14 cellular contexts compared by ENCODE assay signal in the genomic region with DNA sequence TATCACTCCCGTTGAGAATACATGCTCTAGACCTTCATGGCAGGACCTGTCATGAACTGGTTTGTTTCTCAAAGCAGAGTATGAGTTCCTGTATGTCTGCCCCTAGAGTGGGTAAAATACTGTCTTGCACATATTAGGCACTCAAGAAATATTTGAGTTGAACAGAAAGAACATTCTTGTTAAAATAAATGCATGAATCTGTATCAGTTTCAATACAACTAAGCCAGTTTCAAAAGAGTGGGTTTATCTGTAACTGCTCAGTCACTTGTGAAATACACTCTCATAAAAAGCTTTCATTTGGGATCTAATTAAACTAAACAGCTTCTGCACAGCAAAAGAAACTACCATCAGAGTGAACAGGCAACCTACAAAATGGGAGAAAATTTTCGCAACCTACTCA.
A peak's percentile ranks its signal among the peaks of the same experiment; 100 is the strongest.
DNase-seq lines count a peak whose midpoint lies in the region; ATAC-seq and TF ChIP-seq lines count a peak whose summit lies in the region.
"Had no signal": no experiment of that assay in that cellular context is flagged by ENCODE, and none has a peak within 500 bp of the region (broad histone marks: within the 10 kb centered on the region; RNA-seq: fewer than 3 reads in every experiment).

No MANE protein-coding gene starts in this region.

- WGBS in spleen, 5 donors, result 56 to 82% (median 68%) methylated on average over 1 to 2 of the region's 2 CpGs

- ATAC-seq in GM18873 (IDR thresholded peaks at IDR 0.05; ENCODE audit: low FRiP score, unreplicated experiment) (peak; percentile 81), GM21447 (IDR thresholded peaks at IDR 0.05; ENCODE audit: unreplicated experiment) (peak; percentile 75), HG03039 (IDR thresholded peaks at IDR 0.05; ENCODE audit: unreplicated experiment) (peak; percentile 89)
- ATAC-seq: body of pancreas had no signal

- no peak for TF ChIP-seq CTCF in OCI-LY3 (IDR thresholded peaks at IDR 0.05; ENCODE audit: low read depth, low read length)
- no peak for TF ChIP-seq CTCF in brain microvascular endothelial cell (IDR thresholded peaks at IDR 0.05; ENCODE audit: low read depth, low read length, missing control alignments)
- TF ChIP-seq CTCF in spleen (IDR thresholded peaks at IDR 0.05 in 8 of 11, conservative IDR thresholded peaks at IDR 0.05 in 3 of 11), result no peak

- H3K79me2 ChIP-seq in OCI-LY3 (ENCODE audit: low read length), result no peaks in the 10 kb centered on the region

- H4K20me1 ChIP-seq in OCI-LY3 (ENCODE audit: insufficient read depth, low read length), result no peaks in the 10 kb centered on the region

- H3K4me1 ChIP-seq in OCI-LY3 (ENCODE audit: low read length) (peaks cover 20% of the 10 kb centered on the region), spleen (no peaks in the 10 kb centered on the region)
- H3K4me1 ChIP-seq: body of pancreas, right atrium auricular region, upper lobe of left lung had no signal

- H2AFZ ChIP-seq in OCI-LY3 (ENCODE audit: low read depth, low read length), result no peak overlapping the region

- 0 out of 2 replicates have a peak overlapping the region, but pooled peaks have one; percentile 9 for H3K4me3 ChIP-seq in OCI-LY3 (ENCODE audit: low read length)
- no peak overlapping the region for H3K4me3 ChIP-seq in brain microvascular endothelial cell (ENCODE audit: low read depth, low read length)
- no peak overlapping the region for H3K4me3 ChIP-seq in spleen
- H3K4me3 ChIP-seq: body of pancreas, right atrium auricular region, upper lobe of left lung had no signal

- no peak overlapping the region for H3K9ac ChIP-seq in OCI-LY3 (ENCODE audit: low read length)

- H3K9me3 ChIP-seq in OCI-LY3 (ENCODE audit: insufficient read depth, low read length) (no peaks in the 10 kb centered on the region), spleen (no peaks in the 10 kb centered on the region)
- H3K9me3 ChIP-seq: body of pancreas, right atrium auricular region, upper lobe of left lung had no signal

- H3K27ac ChIP-seq in OCI-LY3 (ENCODE audit: low read length) (peak overlapping the region; percentile 50), brain microvascular endothelial cell (no peak overlapping the region), spleen (no peak overlapping the region)
- H3K27ac ChIP-seq: body of pancreas, right atrium auricular region, upper lobe of left lung had no signal

- in situ Hi-C loops in brain microvascular endothelial cell (cut with HindIII; ENCODE audit: low pct_ligation_motif_present, low sequenced_read_pairs), result no loop called here

- TF ChIP-seq POLR2A in spleen (IDR thresholded peaks at IDR 0.05), result no peak

- peak overlapping the region; percentile 61 for H3K4me2 ChIP-seq in OCI-LY3 (ENCODE audit: low read length)

- no peaks in the 10 kb centered on the region for H3K36me3 ChIP-seq in OCI-LY3 (replicated peaks; ENCODE audit: low read depth, low read length)
- H3K36me3 ChIP-seq in brain microvascular endothelial cell (replicated peaks), result no peaks in the 10 kb centered on the region
- no peaks in the 10 kb centered on the region for H3K36me3 ChIP-seq in spleen
- H3K36me3 ChIP-seq: right atrium auricular region, upper lobe of left lung had no signal

- H3K27me3 ChIP-seq in OCI-LY3 (ENCODE audit: low read depth, low read length) (no peaks in the 10 kb centered on the region), brain microvascular endothelial cell (replicated peaks) (no peaks in the 10 kb centered on the region), spleen (replicated peaks in 1 of 7) (no peaks in the 10 kb centered on the region)
- H3K27me3 ChIP-seq: body of pancreas, right atrium auricular region, upper lobe of left lung had no signal

- intact Hi-C loops in spleen (cut with DNase I; ENCODE audit: low total_unique reads), result no loop called here

- DNase-seq in brain microvascular endothelial cell (no peak), spleen (no peak), nucleus accumbens (lab: John Stamatoyannopoulos, UW) (no peak), NCI-H446 treated with DMSO at 0.1 percent for 48 hours (lab: John Stamatoyannopoulos, UW) (no peak)
- DNase-seq: body of pancreas, Calu3, midbrain, NCI-H1436 treated with DMSO at 0.1 percent for 48 hours, upper lobe of left lung had no signal
